In genomic region chr1:11980676-11980972, GRCh38 we compare ENCODE assay signal across 8 cellular contexts. TPM values are rescaled to one million over a fixed set of nuclear protein-coding genes. Genes with fewer than 3 reads are reported as not detected.
DNase-seq lines count a peak whose midpoint lies in the region; ATAC-seq and TF ChIP-seq lines count a peak whose summit lies in the region.

No MANE protein-coding gene starts in this region.

- CTCF ChIA-PET in HCT116 (lab: Charles Lee): interaction anchor here (1.0 to 1.3 kb wide), 2 partner anchors 51 to 71 kb away, joined by 5 read pairs; no protein-coding TSS in a partner anchor
- CTCF ChIA-PET in HEK293T (lab: Yijun Ruan, JAX): no interaction called here

- no peaks in the 10 kb centered on the region for H3K9me2 ChIP-seq in HCT116 (ENCODE audit: insufficient read depth)

- H3K4me3 ChIP-seq in HCT116 (replicated peaks in 1 of 2; ENCODE audit: low read depth in 1 of 2, low read length in 2 of 2): peak overlapping the region; percentile 73 to 83
- peak overlapping the region; percentile 58 for H3K4me3 ChIP-seq in WERI-Rb-1 (ENCODE audit: low read depth, low read length)
- peak overlapping the region; percentile 68 to 99 (median 99) for H3K4me3 ChIP-seq in skin epidermis

- H3K27me3 ChIP-seq in HCT116 (ENCODE audit: insufficient read depth, low read length): no peaks in the 10 kb centered on the region
- H3K27me3 ChIP-seq in WERI-Rb-1 (ENCODE audit: insufficient read depth, low read depth, severe bottlenecking): no peaks in the 10 kb centered on the region

- TF ChIP-seq RAD21 in HCT116 (IDR thresholded peaks at IDR 0.05; ENCODE audit: low read depth): no peak

- no peak overlapping the region for H2AFZ ChIP-seq in HCT116 (ENCODE audit: low read depth, low read length, poor library complexity, severe bottlenecking)

- POLR2A ChIA-PET in HCT116 (lab: Charles Lee): interaction anchor here (0.8 to 3.6 kb wide), 5 partner anchors 16 to 113 kb away, joined by 3 to 115 read pairs (median 6); partner anchors contain the start of gene MIIP
- POLR2A ChIA-PET in HEK293T (lab: Yijun Ruan, JAX): interaction anchor here (1.1 to 5.0 kb wide), 7 partner anchors 10 to 71 kb away, joined by 4 to 57 read pairs (median 6); partner anchors contain the start of gene MIIP

- no peak for TF ChIP-seq CTCF in HCT116 (IDR thresholded peaks at IDR 0.05 in 2 of 3, conservative IDR thresholded peaks at IDR 0.05 in 1 of 3; ENCODE audit: borderline replicate concordance in 1 of 3, insufficient read depth in 1 of 3, low read depth in 2 of 3, low read length in 2 of 3)
- no peak for TF ChIP-seq CTCF in WERI-Rb-1 (IDR thresholded peaks at IDR 0.05; ENCODE audit: low read depth, low read length)
- no peak for TF ChIP-seq CTCF in glutamatergic neuron (IDR thresholded peaks at IDR 0.05; ENCODE audit: partially characterized antibody, unreplicated experiment)

- H3K27ac Mint-ChIP-seq in glutamatergic neuron (ENCODE audit: unreplicated experiment): peak overlapping the region; percentile 89

- H3K27ac ChIP-seq in HCT116 (ENCODE audit: low read depth, low read length) (peak overlapping the region; percentile 89), WERI-Rb-1 (peak overlapping the region; percentile 96), skin epidermis (peak overlapping the region; percentile 68 to 99 (median 96))

- DNase-seq in HCT116 (ENCODE audit: low read depth, low spot score) (no peak), WERI-Rb-1 (no peak), glutamatergic neuron (no peak), HEK293T (ENCODE audit: extremely low spot score) (no peak), NCI-H1092 (lab: John Stamatoyannopoulos, UW) (no peak)
- DNase-seq in effector CD4-positive, alpha-beta T cell: no peak

- peaks cover 4% of the 10 kb centered on the region for H3K27me3 Mint-ChIP-seq in glutamatergic neuron (ENCODE audit: unreplicated experiment)

- intact Hi-C loops in HCT116 (cut with micrococcal nuclease): loop anchor here (1.0 to 5.0 kb wide), 2 partner anchors 53 to 72 kb away; partner anchors contain the start of gene KIAA2013

- H3K4me2 ChIP-seq in HCT116 (ENCODE audit: low read length): peak overlapping the region; percentile 82

- no peak for ATAC-seq in HCT116
- ATAC-seq in activated CD4-positive, CD25-positive, alpha-beta regulatory T cell treated with anti-CD3 and anti-CD28 coated beads, Interleukin-2, amount 50 U/mL, for 24 hours: no peak

- no peaks in the 10 kb centered on the region for H4K20me1 ChIP-seq in HCT116 (ENCODE audit: insufficient read depth)

- no peaks in the 10 kb centered on the region for H3K36me3 Mint-ChIP-seq in glutamatergic neuron (ENCODE audit: unreplicated experiment)

- peak overlapping the region; percentile 80 for H3K9ac ChIP-seq in HCT116 (ENCODE audit: low read length)

- H3K79me2 ChIP-seq in HCT116 (ENCODE audit: insufficient read depth, low read length): peaks cover 53% of the 10 kb centered on the region

- peaks cover 11% of the 10 kb centered on the region for H3K4me1 Mint-ChIP-seq in glutamatergic neuron (ENCODE audit: low read depth, unreplicated experiment)

- RAD21 ChIA-PET in HCT116 (lab: Charles Lee; ENCODE audit: low non-redundant PET in 1 of 2, low total read pairs in 2 of 2, uncharacterized antibody in 2 of 2, unreplicated experiment in 2 of 2): interaction anchor here in 1 of 2 experiments (1.2 kb wide), 1 partner anchor 73 kb away, joined by 4 read pairs; no protein-coding TSS in a partner anchor

- H3K4me1 ChIP-seq in HCT116 (ENCODE audit: control insufficient read depth in 1 of 2, insufficient read depth in 2 of 2, low read length in 2 of 2): peaks cover 21 to 24% of the 10 kb centered on the region in 2 experiments

- H3K36me3 ChIP-seq in HCT116 (ENCODE audit: control insufficient read depth in 1 of 2, insufficient read depth in 2 of 2, low read length in 2 of 2) (peaks cover 22 to 31% of the 10 kb centered on the region in 2 experiments), WERI-Rb-1 (peaks cover 39% of the 10 kb centered on the region)

- peaks cover 3% of the 10 kb centered on the region for H3K9me3 Mint-ChIP-seq in glutamatergic neuron (ENCODE audit: unreplicated experiment)

- H3K9me3 ChIP-seq in HCT116 (ENCODE audit: control insufficient read depth in 1 of 2, insufficient read depth in 1 of 2, low read depth in 1 of 2, low read length in 2 of 2) (no peaks in the 10 kb centered on the region), WERI-Rb-1 (ENCODE audit: severe bottlenecking) (no peaks in the 10 kb centered on the region)

- BruUV-seq in HCT116 (replicated peaks; lab: Mats Ljungman, UMichigan): TSS peak; percentile 48

- peak overlapping the region; percentile 95 for H3K4me3 Mint-ChIP-seq in glutamatergic neuron (ENCODE audit: unreplicated experiment)

- TF ChIP-seq POLR2A in HCT116 (IDR thresholded peaks at IDR 0.05; ENCODE audit: borderline replicate concordance, extremely low read depth, insufficient read depth, insufficient read length): no peak

TF ChIP-seq in HCT116, 20 proteins besides CTCF, POLR2A, EP300 and RAD21:
- TF ChIP-seq, protein P1, sequence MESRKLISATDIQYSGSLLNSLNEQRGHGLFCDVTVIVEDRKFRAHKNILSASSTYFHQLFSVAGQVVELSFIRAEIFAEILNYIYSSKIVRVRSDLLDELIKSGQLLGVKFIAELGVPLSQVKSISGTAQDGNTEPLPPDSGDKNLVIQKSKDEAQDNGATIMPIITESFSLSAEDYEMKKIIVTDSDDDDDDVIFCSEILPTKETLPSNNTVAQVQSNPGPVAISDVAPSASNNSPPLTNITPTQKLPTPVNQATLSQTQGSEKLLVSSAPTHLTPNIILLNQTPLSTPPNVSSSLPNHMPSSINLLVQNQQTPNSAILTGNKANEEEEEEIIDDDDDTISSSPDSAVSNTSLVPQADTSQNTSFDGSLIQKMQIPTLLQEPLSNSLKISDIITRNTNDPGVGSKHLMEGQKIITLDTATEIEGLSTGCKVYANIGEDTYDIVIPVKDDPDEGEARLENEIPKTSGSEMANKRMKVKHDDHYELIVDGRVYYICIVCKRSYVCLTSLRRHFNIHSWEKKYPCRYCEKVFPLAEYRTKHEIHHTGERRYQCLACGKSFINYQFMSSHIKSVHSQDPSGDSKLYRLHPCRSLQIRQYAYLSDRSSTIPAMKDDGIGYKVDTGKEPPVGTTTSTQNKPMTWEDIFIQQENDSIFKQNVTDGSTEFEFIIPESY (IDR thresholded peaks at IDR 0.05; ENCODE audit: extremely low read depth, insufficient replicate concordance, low read length): no peak
- TF ChIP-seq ZFX (IDR thresholded peaks at IDR 0.05): peak; percentile 57; the same call in 1 of the 2 replicates

TF ChIP-seq in HEK293T, 16 proteins besides CTCF, POLR2A, EP300 and RAD21:
- no peak for TF ChIP-seq ELF4 (IDR thresholded peaks at IDR 0.05)
- no peak for TF ChIP-seq FOXM1 (IDR thresholded peaks at IDR 0.05; ENCODE audit: borderline replicate concordance)
- no peak for TF ChIP-seq ARNT (IDR thresholded peaks at IDR 0.05)
- no peak for TF ChIP-seq L3MBTL2 (conservative IDR thresholded peaks at IDR 0.05)
- TF ChIP-seq CTBP1 (IDR thresholded peaks at IDR 0.05; ENCODE audit: borderline replicate concordance): no peak
- TF ChIP-seq TARDBP (IDR thresholded peaks at IDR 0.05): no peak
- no peak for TF ChIP-seq SUZ12 (IDR thresholded peaks at IDR 0.05)
- no peak for TF ChIP-seq LEF1 (IDR thresholded peaks at IDR 0.05; ENCODE audit: borderline replicate concordance)
- no peak for TF ChIP-seq ZNF384 (IDR thresholded peaks at IDR 0.05)
- no peak for TF ChIP-seq HDGF (IDR thresholded peaks at IDR 0.05; ENCODE audit: borderline replicate concordance)
- TF ChIP-seq PKNOX1 (IDR thresholded peaks at IDR 0.05): no peak
- no peak for TF ChIP-seq FOXK2 (IDR thresholded peaks at IDR 0.05)
- no peak for TF ChIP-seq FOXA1 (IDR thresholded peaks at IDR 0.05)
- TF ChIP-seq SP1 (IDR thresholded peaks at IDR 0.05): no peak
TF ChIP-seq in HEK293T: peak in this region for 0.

RNA-seq across cellular contexts. Expression of gene MFN2, which starts 0.4 kb away (rescaled TPM):
- total RNA-seq in HCT116 (2021; ENCODE audit: unreplicated experiment) (83.0 TPM), glutamatergic neuron (ENCODE audit: unreplicated experiment) (61.9 TPM)
- 68.4 and 71.0 TPM in 2 replicates for polyA plus RNA-seq in HCT116 (2012)

RNA-seq across cellular contexts. Expression of gene MIIP, which starts 38.7 kb away (rescaled TPM):
- total RNA-seq in HCT116 (2021; ENCODE audit: unreplicated experiment): 39.6 TPM
- polyA plus RNA-seq in HCT116 (2012): 45.1 and 45.2 TPM in 2 replicates
- total RNA-seq in glutamatergic neuron (ENCODE audit: unreplicated experiment): 62.3 TPM

RNA-seq across cellular contexts. Expression of gene PLOD1, which starts 46.1 kb away (rescaled TPM):
- total RNA-seq in HCT116 (2021; ENCODE audit: unreplicated experiment): 175 TPM
- 385 TPM in 2 replicates for polyA plus RNA-seq in HCT116 (2012)
- 113 TPM for total RNA-seq in glutamatergic neuron (ENCODE audit: unreplicated experiment)

RNA-seq across cellular contexts. Expression of gene KIAA2013, which starts 54.4 kb away (rescaled TPM):
- total RNA-seq in HCT116 (2021; ENCODE audit: unreplicated experiment) (61.9 TPM), glutamatergic neuron (ENCODE audit: unreplicated experiment) (35.7 TPM)
- 77.1 and 87.7 TPM in 2 replicates for polyA plus RNA-seq in HCT116 (2012)
